14 cellular contexts compared by ENCODE assay signal in genomic region chr7:11120068-11120664, GRCh38.
A peak's percentile ranks its signal among the peaks of the same experiment; 100 is the strongest.
DNase-seq lines count a peak whose midpoint lies in the region; ATAC-seq lines count a peak whose summit lies in the region.
"Had no signal": no experiment of that assay in that cellular context is flagged by ENCODE, and none has a peak within 500 bp of the region (broad histone marks: within the 10 kb centered on the region; RNA-seq: fewer than 3 reads in every experiment).

No MANE protein-coding gene starts in this region.

- no peaks in the 10 kb centered on the region for H3K9me3 Mint-ChIP-seq in CD4-positive, CD25-positive, alpha-beta regulatory T cell
- H3K9me3 Mint-ChIP-seq: central memory CD8-positive, alpha-beta T cell; neural crest cell had no signal

- no peaks in the 10 kb centered on the region for H3K4me1 ChIP-seq in CD4-positive, CD25-positive, alpha-beta regulatory T cell (ENCODE audit: control insufficient read depth, insufficient read depth, low read length, poor library complexity, severe bottlenecking)
- H3K4me1 ChIP-seq: stomach had no signal

- H3K27ac Mint-ChIP-seq in CD4-positive, CD25-positive, alpha-beta regulatory T cell = no peak overlapping the region

- H3K9me3 ChIP-seq in CD4-positive, CD25-positive, alpha-beta regulatory T cell (ENCODE audit: control insufficient read depth in 2 of 2, low read length in 2 of 2) = no peaks in the 10 kb centered on the region
- H3K9me3 ChIP-seq: stomach had no signal

- H3K36me3 ChIP-seq in CD4-positive, CD25-positive, alpha-beta regulatory T cell (ENCODE audit: control insufficient read depth, insufficient read depth, low read length) = peaks cover 5% of the 10 kb centered on the region

- DNase-seq in CD4-positive, CD25-positive, alpha-beta regulatory T cell = peak in 1 of 3 donors; percentile 20
- DNase-seq in NCI-H2171 treated with DMSO at 0.1 percent for 48 hours (lab: John Stamatoyannopoulos, UW) (no peak), HPDE6-E6E7 (ENCODE audit: extremely low spot score) (no peak), DMS53 treated with DMSO at 0.1 percent for 48 hours (lab: John Stamatoyannopoulos, UW; ENCODE audit: unreplicated experiment) (no peak)
- DNase-seq in activated CD4-positive, CD25-positive, alpha-beta regulatory T cell (lab: John Stamatoyannopoulos, UW) = no peak
- DNase-seq: activated T-cell treated with anti-CD3 and anti-CD28 coated beads, Interleukin-2, amount 50 U/mL, for 48 hours; NCI-H1417; stimulated activated CD4-positive, alpha-beta T cell treated with anti-CD3 and anti-CD28 coated beads, Interleukin-15, amount 100 ng/mL, for 24 hours; stomach had no signal

- H3K36me3 Mint-ChIP-seq in CD4-positive, CD25-positive, alpha-beta regulatory T cell = peaks cover 31% of the 10 kb centered on the region

- no peaks in the 10 kb centered on the region for H3K27me3 ChIP-seq in CD4-positive, CD25-positive, alpha-beta regulatory T cell (ENCODE audit: control insufficient read depth, insufficient read depth, low read length)
- H3K27me3 ChIP-seq: stomach had no signal

- H3K4me3 ChIP-seq in CD4-positive, CD25-positive, alpha-beta regulatory T cell (ENCODE audit: low read depth, low read length) = peak overlapping the region; percentile 43
- H3K4me3 ChIP-seq: stomach had no signal

- H3K4me1 Mint-ChIP-seq in CD4-positive, CD25-positive, alpha-beta regulatory T cell = peaks cover 10 to 29% (median 17%) of the 10 kb centered on the region in 4 donors

- H3K27ac ChIP-seq in CD4-positive, CD25-positive, alpha-beta regulatory T cell (ENCODE audit: insufficient read depth, low read length, poor library complexity, severe bottlenecking) = no peak overlapping the region
- H3K27ac ChIP-seq: stomach had no signal

- ATAC-seq in CD4-positive, CD25-positive, alpha-beta regulatory T cell (ENCODE audit: low read depth in 2 of 2) = no peak
- ATAC-seq in GM18873 (IDR thresholded peaks at IDR 0.05; ENCODE audit: low FRiP score, unreplicated experiment) = peak; percentile 57
- peak; percentile 67 for ATAC-seq in GM21825 (IDR thresholded peaks at IDR 0.05; ENCODE audit: unreplicated experiment)
- ATAC-seq in HG03280 (IDR thresholded peaks at IDR 0.05; ENCODE audit: unreplicated experiment) = peak; percentile 78

- no peak overlapping the region for H3K4me3 Mint-ChIP-seq in CD4-positive, CD25-positive, alpha-beta regulatory T cell
- H3K4me3 Mint-ChIP-seq: central memory CD8-positive, alpha-beta T cell; neural crest cell had no signal

- H3K27me3 Mint-ChIP-seq in CD4-positive, CD25-positive, alpha-beta regulatory T cell = no peaks in the 10 kb centered on the region
- H3K27me3 Mint-ChIP-seq: central memory CD8-positive, alpha-beta T cell had no signal

Comparison
In these comparisons a context has a peak if more than half of its experiments do, and no peak if none do; other contexts are left out.
1. ATAC-seq: peak in GM18873 (single experiment), GM21825 (single experiment) and HG03280 (single experiment); none in CD4-positive, CD25-positive, alpha-beta regulatory T cell (0 of 2).